In the genomic region with DNA sequence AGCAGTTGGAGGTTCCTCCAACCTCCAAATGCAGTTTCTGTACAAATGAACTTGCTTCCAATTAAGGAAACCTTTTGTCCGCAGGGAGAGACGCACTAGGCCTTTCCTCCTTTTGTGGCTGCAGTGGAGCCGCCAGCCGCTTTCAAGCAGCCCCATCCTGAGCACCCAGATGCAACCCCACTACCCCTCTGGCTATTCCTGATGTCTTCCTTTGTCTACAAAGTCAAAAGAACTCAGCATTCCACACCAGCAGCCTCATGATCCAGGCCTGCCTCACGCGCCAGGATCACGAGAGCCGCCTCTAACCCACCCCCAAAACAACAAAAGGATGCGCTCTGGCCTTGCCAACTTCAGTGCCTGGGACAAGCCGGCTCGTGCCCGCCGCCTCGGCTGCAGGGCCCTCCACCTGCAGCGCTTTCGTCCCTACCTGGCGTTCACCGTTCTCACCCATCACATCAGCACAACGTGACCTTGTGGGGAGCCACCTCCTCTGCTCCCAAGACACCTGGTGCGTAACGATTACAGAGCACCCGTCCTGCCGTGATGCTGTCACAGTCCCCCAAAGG, we compare ENCODE assay signal across 16 cellular contexts. TPM values are rescaled to one million over a fixed set of nuclear protein-coding genes. Genes with fewer than 3 reads are reported as not detected.
DNase-seq lines count a peak whose midpoint lies in the region; FAIRE-seq and TF ChIP-seq lines count a peak whose summit lies in the region.
"Had no signal": no experiment of that assay in that cellular context is flagged by ENCODE, and none has a peak within 500 bp of the region (broad histone marks: within the 10 kb centered on the region; RNA-seq: fewer than 3 reads in every experiment).

No MANE protein-coding gene starts in this region.

- H3K4me3 ChIP-seq in BLaER1 treated with 17β-estradiol and CSF1 and Interleukin-3, amounts not matched to agents 10 nM and 100 nM = no peak overlapping the region
- no peak overlapping the region for H3K4me3 ChIP-seq in kidney (ENCODE audit: low read length in 2 of 2)

- H3K4me2 ChIP-seq in BLaER1 treated with 17β-estradiol and CSF1 and Interleukin-3, amounts not matched to agents 10 nM and 100 nM = peak overlapping the region; percentile 37 to 78 (median 61)

- no peak for DNase-seq in HFFc6
- peak; percentile 33 for DNase-seq in kidney
- DNase-seq in mesothelial cell of epicardium (ENCODE audit: low spot score in 2 of 2, unreplicated experiment in 2 of 2) = no peak
- DNase-seq in hippocampal formation (lab: John Stamatoyannopoulos, UW) = no peak
- DNase-seq in A172 (ENCODE audit: low spot score) = no peak
- DNase-seq in GM12892 (ENCODE audit: insufficient read length) = no peak

- no peak overlapping the region for H3K27ac ChIP-seq in BLaER1 treated with 17β-estradiol and CSF1 and Interleukin-3, amounts not matched to agents 10 nM and 100 nM
- H3K27ac ChIP-seq in VCaP = peak overlapping the region; percentile 38
- H3K27ac ChIP-seq in kidney (ENCODE audit: low read depth in 2 of 2, low read length in 2 of 2) = no peak overlapping the region
- H3K27ac ChIP-seq: transverse colon had no signal

- TF ChIP-seq CTCF in HFFc6 (IDR thresholded peaks at IDR 0.05) = no peak
- no peak for TF ChIP-seq CTCF in VCaP (conservative IDR thresholded peaks at IDR 0.05)
- TF ChIP-seq CTCF in kidney (IDR thresholded peaks at IDR 0.05; ENCODE audit: borderline replicate concordance, extremely low read depth, insufficient read depth) = no peak
- no peak for TF ChIP-seq CTCF in mesothelial cell of epicardium (IDR thresholded peaks at IDR 0.05; ENCODE audit: unreplicated experiment)

- H3K27me3 Mint-ChIP-seq in HFFc6 (ENCODE audit: insufficient read depth) (peaks cover 5% of the 10 kb centered on the region), mesothelial cell of epicardium (ENCODE audit: low read depth) (peaks cover 7% of the 10 kb centered on the region)

- H3K36me3 Mint-ChIP-seq in HFFc6 (ENCODE audit: low read depth) (peaks cover 4% of the 10 kb centered on the region; the same call in 1 of the 2 replicates), mesothelial cell of epicardium (peaks cover 2% of the 10 kb centered on the region)
- H3K36me3 Mint-ChIP-seq: IgD-negative memory B cell had no signal

- H3K4me1 Mint-ChIP-seq in HFFc6 (ENCODE audit: low read depth) (peaks cover 25% of the 10 kb centered on the region), mesothelial cell of epicardium (peaks cover 4% of the 10 kb centered on the region)

- H3K4me1 ChIP-seq in BLaER1 treated with 17β-estradiol and CSF1 and Interleukin-3, amounts not matched to agents 10 nM and 100 nM = peaks cover 0 to 36% (median 18%) of the 10 kb centered on the region in 10 experiments; a peak in 14 of 20 replicates
- H3K4me1 ChIP-seq in kidney (ENCODE audit: control insufficient read depth in 1 of 2, insufficient read depth in 1 of 2, low read depth in 1 of 2, low read length in 2 of 2) = peaks cover 0 to 6% of the 10 kb centered on the region in 2 donors

- H3K27me3 ChIP-seq in BLaER1 treated with 17β-estradiol and CSF1 and Interleukin-3, amounts not matched to agents 10 nM and 100 nM = no peaks in the 10 kb centered on the region

- intact Hi-C loops in kidney (cut with DNase I) = loop anchor here (10.0 kb wide), 1 partner anchor 55 kb away; no protein-coding TSS in a partner anchor

- peak overlapping the region in 5 of 11 experiments; percentile 8 to 26 (median 20); a peak in 3 of 22 replicates for H3K9ac ChIP-seq in BLaER1 treated with 17β-estradiol and CSF1 and Interleukin-3, amounts not matched to agents 10 nM and 100 nM
- no peak overlapping the region for H3K9ac ChIP-seq in kidney (ENCODE audit: low read length in 2 of 2)

- H3K27ac Mint-ChIP-seq in HFFc6 (no peak overlapping the region), mesothelial cell of epicardium (no peak overlapping the region)

- H3K36me3 ChIP-seq in BLaER1 treated with 17β-estradiol and CSF1 and Interleukin-3, amounts not matched to agents 10 nM and 100 nM = peaks cover 8 to 21% (median 16%) of the 10 kb centered on the region in 11 experiments; a peak in 20 of 22 replicates
- H3K36me3 ChIP-seq in kidney (ENCODE audit: control insufficient read depth in 1 of 2, insufficient read depth in 2 of 2, low read length in 2 of 2) = no peaks in the 10 kb centered on the region
- H3K36me3 ChIP-seq: transverse colon had no signal

- no peaks in the 10 kb centered on the region for H3K9me3 ChIP-seq in BLaER1 treated with 17β-estradiol and CSF1 and Interleukin-3, amounts not matched to agents 10 nM and 100 nM (replicated peaks in 1 of 11)
- no peaks in the 10 kb centered on the region for H3K9me3 ChIP-seq in kidney (ENCODE audit: control insufficient read depth in 1 of 2, low read length in 2 of 2)
- H3K9me3 ChIP-seq: transverse colon had no signal

- no peaks in the 10 kb centered on the region for H3K9me3 Mint-ChIP-seq in HFFc6
- no peaks in the 10 kb centered on the region for H3K9me3 Mint-ChIP-seq in mesothelial cell of epicardium
- H3K9me3 Mint-ChIP-seq: IgD-negative memory B cell had no signal

- H4K20me1 ChIP-seq in BLaER1 treated with 17β-estradiol and CSF1 and Interleukin-3, amounts not matched to agents 10 nM and 100 nM = peaks cover 0 to 20% (median 0%) of the 10 kb centered on the region in 11 experiments; a peak in 7 of 22 replicates

- TF ChIP-seq POLR2A in GM12892 (IDR thresholded peaks at IDR 0.05; ENCODE audit: low read depth, low read length) = no peak

- FAIRE-seq in kidney (lab: Jason Lieb, UNC) (no peak), GM12892 (lab: Jason Lieb, UNC) (no peak)
- FAIRE-seq: bronchial epithelial cell, islet of Langerhans, TTC549 had no signal

- H3K4me3 Mint-ChIP-seq in HFFc6 (peak overlapping the region; percentile 78; the same call in 1 of the 2 replicates), mesothelial cell of epicardium (no peak overlapping the region)

RNA-seq across cellular contexts. Expression of gene MUC4, which starts 48.2 kb away (rescaled TPM):
- not detected for total RNA-seq in HFFc6 (2021; fragmentation: NEBNext Ultra II Directional; extraction: Animal tissue kit (Norgen Biotek cat#: 25700))
- 0.19 TPM for total RNA-seq in kidney
- polyA plus RNA-seq in kidney (ENCODE audit: insufficient read depth, low read depth, low replicate concordance) = not detected
- total RNA-seq in mesothelial cell of epicardium = 0.73 to 1.4 TPM (median 0.96 TPM) in 3 replicates
- total RNA-seq in A172 (2014; rRNA removed; shearing (Covaris generic)) = not detected in 2 replicates
- polyA plus RNA-seq in GM12892 (2012; ENCODE audit: missing spikeins) = 2.5 TPM
- total RNA-seq: Daoy, Right ventricle myocardium superior had no signal
- polyA plus RNA-seq: BJ had no signal

RNA-seq across cellular contexts. Expression of gene TNK2, which starts 48.4 kb away (rescaled TPM):
- total RNA-seq in HFFc6 (2021; fragmentation: NEBNext Ultra II Directional; extraction: Animal tissue kit (Norgen Biotek cat#: 25700)) = 10 to 100 TPM; 29.6 to 46.1 (median 35.1) TPM
- total RNA-seq in kidney (42.5 TPM), mesothelial cell of epicardium (45.8 to 49.1 TPM (median 47.6 TPM) in 3 replicates)
- 14.7 TPM for polyA plus RNA-seq in kidney (ENCODE audit: insufficient read depth, low read depth, low replicate concordance)
- 14.6 and 15.4 TPM in 2 replicates for total RNA-seq in A172 (2014; rRNA removed; shearing (Covaris generic))
- polyA plus RNA-seq in GM12892 (2012; ENCODE audit: missing spikeins) = 9.3 TPM
